In the genomic region with DNA sequence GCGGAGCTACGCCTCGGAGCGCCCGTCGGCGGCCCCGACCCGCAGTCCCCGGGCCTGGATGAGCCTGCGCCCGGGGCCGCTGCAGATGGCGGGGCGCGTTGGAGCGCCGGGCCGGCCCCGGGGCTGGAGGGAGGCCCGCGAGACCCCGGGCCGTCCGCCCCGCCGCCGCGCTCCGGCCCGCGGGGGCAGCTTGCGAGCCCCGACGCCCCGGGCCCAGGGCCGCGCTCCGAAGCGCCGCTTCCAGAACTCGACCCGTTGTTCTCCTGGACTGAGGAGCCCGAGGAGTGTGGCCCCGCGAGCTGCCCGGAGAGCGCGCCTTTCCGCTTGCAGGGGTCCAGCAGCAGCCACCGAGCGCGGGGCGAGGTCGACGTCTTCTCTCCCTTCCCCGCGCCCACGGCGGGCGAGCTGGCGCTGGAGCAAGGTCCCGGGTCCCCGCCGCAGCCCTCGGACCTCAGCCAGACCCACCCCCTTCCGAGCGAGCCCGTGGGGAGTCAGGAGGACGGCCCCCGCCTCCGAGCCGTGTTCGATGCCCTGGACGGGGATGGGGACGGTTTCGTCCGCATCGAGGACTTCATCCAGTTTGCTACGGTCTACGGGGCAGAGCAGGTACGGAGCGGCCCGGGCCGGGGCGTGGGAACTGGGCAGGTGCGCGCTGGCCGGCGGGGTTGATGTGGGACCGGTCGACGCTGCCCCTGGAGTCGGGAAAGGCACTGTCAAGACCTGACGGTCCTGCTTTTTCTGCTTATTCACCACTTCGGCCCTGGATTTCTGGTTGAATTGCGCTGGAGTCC, we compare ENCODE assay signal across 6 cellular contexts. TPM values are rescaled to one million over a fixed set of nuclear protein-coding genes. Genes with fewer than 3 reads are reported as not detected.
DNase-seq lines count a peak whose midpoint lies in the region; ATAC-seq and TF ChIP-seq lines count a peak whose summit lies in the region.

No MANE protein-coding gene starts in this region.

- H3K27ac ChIP-seq in stomach, result peak overlapping the region in 4 of 5 donors; percentile 8 to 98 (median 58)

- peaks cover 21 to 59% (median 49%) of the 10 kb centered on the region in 4 donors for H3K4me1 ChIP-seq in stomach

- no peak for TF ChIP-seq EP300 in stomach (IDR thresholded peaks at IDR 0.05)

- no peaks in the 10 kb centered on the region for H3K9me3 ChIP-seq in stomach

- H3K4me3 ChIP-seq in fibroblast of the aortic adventitia (ENCODE audit: low read depth, low read length) (peak overlapping the region; percentile 77), stomach (peak overlapping the region; percentile 54 to 83 (median 69))

- TF ChIP-seq CTCF in fibroblast of the aortic adventitia (IDR thresholded peaks at IDR 0.05; ENCODE audit: insufficient read depth, low read length) (no peak), stomach (IDR thresholded peaks at IDR 0.05) (no peak)

- H3K27me3 ChIP-seq in stomach, result no peaks in the 10 kb centered on the region

- peak; percentile 7 for ATAC-seq in GM19025 (IDR thresholded peaks at IDR 0.05; ENCODE audit: low read depth, unreplicated experiment)

- peak; percentile 58 for DNase-seq in NCI-H69 (lab: John Stamatoyannopoulos, UW)
- DNase-seq in fibroblast of the aortic adventitia (ENCODE audit: low read depth), result no peak
- no peak for DNase-seq in stomach
- DNase-seq in midbrain (lab: John Stamatoyannopoulos, UW), result no peak
- no peak for DNase-seq in NCI-H2227 treated with DMSO at 0.1 percent for 48 hours (lab: John Stamatoyannopoulos, UW)

- intact Hi-C loops in stomach (cut with DNase I; ENCODE audit: low total_unique reads), result no loop called here

- no peaks in the 10 kb centered on the region for H3K36me3 ChIP-seq in stomach

- WGBS in stomach, 5 donors, result 0 to 2% (median 0%) methylated on average over 18 to 90 of the region's 97 CpGs

- TF ChIP-seq POLR2A in stomach (IDR thresholded peaks at IDR 0.05), result no peak

RNA-seq across cellular contexts. Expression of a gene that starts 0.9 kb away (rescaled TPM):
- total RNA-seq in fibroblast of the aortic adventitia (ENCODE audit: low replicate concordance) (14.7 and 24.4 TPM in 2 replicates), stomach (100 to 1,000 TPM in 1 of 5 donors, 10 to 100 TPM in 3, 1 to 10 TPM in 1; 6.7 to 102 (median 57.8) TPM)
- polyA plus RNA-seq in stomach, result 10 to 100 TPM; 15.4 to 19.7 (median 16.2) TPM

RNA-seq across cellular contexts. Expression of a gene that starts 24.6 kb away (rescaled TPM):
- 6.1 and 8.1 TPM in 2 replicates for total RNA-seq in fibroblast of the aortic adventitia (ENCODE audit: low replicate concordance)
- total RNA-seq in stomach, result 100 to 1,000 TPM in 1 of 5 donors, 10 to 100 TPM in 2, 1 to 10 TPM in 2; 5.8 to 149 (median 12.5) TPM
- polyA plus RNA-seq in stomach, result 10 to 100 TPM; 20.8 to 24.5 (median 22.6) TPM

RNA-seq across cellular contexts. Expression of a gene that starts 29.3 kb away (rescaled TPM):
- total RNA-seq in fibroblast of the aortic adventitia (ENCODE audit: low replicate concordance), result 35.8 and 75.8 TPM in 2 replicates
- 100 to 1,000 TPM in 1 of 5 donors, 10 to 100 TPM in 4; 23.3 to 187 (median 49.0) TPM for total RNA-seq in stomach
- 10 to 100 TPM; 84.0 to 97.7 (median 95.6) TPM for polyA plus RNA-seq in stomach

RNA-seq across cellular contexts. Expression of a gene that starts 44.5 kb away (rescaled TPM):
- total RNA-seq in fibroblast of the aortic adventitia (ENCODE audit: low replicate concordance), result 25.2 and 51.2 TPM in 2 replicates
- total RNA-seq in stomach, result 100 to 1,000 TPM in 4 of 5 donors, 10 to 100 TPM in 1; 20.7 to 364 (median 162) TPM
- polyA plus RNA-seq in stomach, result 10 to 100 TPM; 27.7 to 54.4 (median 33.9) TPM

RNA-seq across cellular contexts. Expression of a gene that starts 56.0 kb away (rescaled TPM):
- total RNA-seq in fibroblast of the aortic adventitia (ENCODE audit: low replicate concordance) (49.3 and 83.6 TPM in 2 replicates), stomach (100 to 1,000 TPM in 1 of 5 donors, 10 to 100 TPM in 3, 1 to 10 TPM in 1; 9.9 to 106 (median 30.7) TPM)
- 100 to 1,000 TPM in 1 of 3 donors, 10 to 100 TPM in 2; 78.8 to 100 (median 83.4) TPM for polyA plus RNA-seq in stomach
